17 cellular contexts compared by ENCODE assay signal in the genomic region with DNA sequence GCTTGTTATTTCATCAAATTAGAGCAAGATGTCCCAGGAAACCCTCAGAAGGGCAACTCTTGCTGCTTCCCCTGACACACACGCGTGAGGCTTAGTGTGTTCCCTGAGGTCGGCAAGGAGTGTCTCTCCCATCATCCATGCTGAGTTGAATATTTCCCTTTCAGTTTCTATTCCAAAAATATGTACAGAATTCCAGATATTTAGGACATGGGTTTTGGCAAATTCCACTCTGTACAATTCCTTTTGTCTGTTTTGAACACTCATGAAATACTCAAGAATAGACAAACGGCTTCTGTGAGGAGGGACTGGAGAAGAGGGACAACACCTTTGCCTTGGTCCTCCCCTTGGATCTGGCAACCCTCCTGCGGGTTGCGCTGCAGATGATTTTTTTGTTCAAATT.
DNase-seq lines count a peak whose midpoint lies in the region; ATAC-seq and TF ChIP-seq lines count a peak whose summit lies in the region.
"Had no signal": no experiment of that assay in that cellular context is flagged by ENCODE, and none has a peak within 500 bp of the region (broad histone marks: within the 10 kb centered on the region; RNA-seq: fewer than 3 reads in every experiment).

No MANE protein-coding gene starts in this region.

- no peak overlapping the region for H2AK5ac ChIP-seq in IMR-90 (ENCODE audit: low read depth, low read length)

- DNase-seq in IMR-90 (no peak), chondrocyte (ENCODE audit: low spot score) (no peak), hepatic stellate cell (ENCODE audit: low spot score) (peak; percentile 9), NCI-H446 treated with DMSO at 0.1 percent for 48 hours (lab: John Stamatoyannopoulos, UW) (no peak), coronary artery (ENCODE audit: low spot score) (no peak), iPS-NIHi11 (ENCODE audit: low spot score) (no peak), CD14-positive monocyte (ENCODE audit: low spot score) (no peak)
- DNase-seq: ACHN; CD4-positive, alpha-beta memory T cell; DMS79 treated with DMSO at 0.1 percent for 48 hours; Karpas-422; NCI-H1105 treated with DMSO at 0.1 percent for 48 hours; NCI-H187; NCI-H774 had no signal

- H3K18ac ChIP-seq in IMR-90 (ENCODE audit: low read depth, low read length) = no peak overlapping the region

- no peak for TF ChIP-seq CTCF in IMR-90 (conservative IDR thresholded peaks at IDR 0.05; ENCODE audit: low read depth, low read length)
- peak; percentile 8 for TF ChIP-seq CTCF in chondrocyte (IDR thresholded peaks at IDR 0.05)
- no peak for TF ChIP-seq CTCF in coronary artery (IDR thresholded peaks at IDR 0.05)
- no peak for TF ChIP-seq CTCF in CD14-positive monocyte (IDR thresholded peaks at IDR 0.05)

- H3K27ac ChIP-seq in IMR-90 (ENCODE audit: insufficient read depth, low read length) (no peak overlapping the region), coronary artery (peak overlapping the region in 1 of 2 donors; percentile 5)

- peaks cover 84% of the 10 kb centered on the region for H3K36me3 Mint-ChIP-seq in chondrocyte (ENCODE audit: low read depth)
- peaks cover 0 to 2% of the 10 kb centered on the region in 2 donors for H3K36me3 Mint-ChIP-seq in CD14-positive monocyte
- H3K36me3 Mint-ChIP-seq: CD4-positive, alpha-beta memory T cell had no signal

- H3K9ac ChIP-seq in IMR-90 (ENCODE audit: low read depth, low read length) (no peak overlapping the region), skeletal muscle satellite cell (ENCODE audit: low read depth, low read length) (peak overlapping the region; percentile 21)

- no peak overlapping the region for H3K4me2 ChIP-seq in IMR-90 (ENCODE audit: low read depth, low read length)
- H3K4me2 ChIP-seq in skeletal muscle satellite cell (ENCODE audit: low read length) = no peak overlapping the region

- H2BK5ac ChIP-seq in IMR-90 (ENCODE audit: low read depth, low read length, poor library complexity, severe bottlenecking) = peak overlapping the region; percentile 2

- H3K4me3 ChIP-seq in IMR-90 (ENCODE audit: insufficient read depth, low read depth, low read length) = no peak overlapping the region
- H3K4me3 ChIP-seq in skeletal muscle satellite cell (ENCODE audit: low read length) = no peak overlapping the region
- H3K4me3 ChIP-seq in coronary artery = no peak overlapping the region

- H3K56ac ChIP-seq in IMR-90 (ENCODE audit: extremely low read depth, insufficient read depth, low read length) = no peak overlapping the region

- 0 out of 2 replicates have a peak overlapping the region, but pooled peaks have one; percentile 33 for H2BK20ac ChIP-seq in IMR-90 (ENCODE audit: low read depth, low read length)

- H3K79me1 ChIP-seq in IMR-90 (ENCODE audit: low read depth in 1 of 2, low read length in 2 of 2) = peaks cover 15 to 52% of the 10 kb centered on the region in 2 experiments; a peak in 3 of 4 replicates

- intact Hi-C loops in IMR-90 (cut with micrococcal nuclease) (no loop called here), CD14-positive monocyte (cut with micrococcal nuclease) (no loop called here)

- peak overlapping the region; percentile 46; the same call in 1 of the 2 replicates for H4K91ac ChIP-seq in IMR-90 (ENCODE audit: insufficient read depth, low read depth, low read length)

- no peaks in the 10 kb centered on the region for H4K20me1 ChIP-seq in IMR-90 (ENCODE audit: insufficient read depth, low read length)

- dilution Hi-C loops in IMR-90 (cut with HindIII; ENCODE audit: low sequenced_read_pairs, unreplicated experiment) = no loop called here

- no peak for TF ChIP-seq POLR2A in IMR-90 (IDR thresholded peaks at IDR 0.05; ENCODE audit: low read depth, low read length)

- H3K27me3 Mint-ChIP-seq in chondrocyte (ENCODE audit: low read depth) (no peaks in the 10 kb centered on the region), CD14-positive monocyte (ENCODE audit: low read depth in 3 of 3) (no peaks in the 10 kb centered on the region)
- H3K27me3 Mint-ChIP-seq: B cell; CD4-positive, alpha-beta memory T cell had no signal

- peak overlapping the region; percentile 56 for H3K4ac ChIP-seq in IMR-90 (ENCODE audit: low read depth, low read length)

- WGBS in IMR-90 (ENCODE audit: extremely low coverage in 2 of 2, insufficient read length in 1 of 2), 2 experiments = 90% methylated on average over 2 of the region's 6 CpGs; no CpG with 5 or more reads in 1 of the 2 experiments

- H3K36me3 ChIP-seq in IMR-90 (ENCODE audit: control insufficient read depth, insufficient read depth, low read length) = peaks cover 64% of the 10 kb centered on the region
- H3K36me3 ChIP-seq in skeletal muscle satellite cell (ENCODE audit: insufficient read depth, low read length) = peaks cover 96% of the 10 kb centered on the region

- TF ChIP-seq RAD21 in IMR-90 (IDR thresholded peaks at IDR 0.05; ENCODE audit: low read length) = no peak

- peaks cover 23% of the 10 kb centered on the region for H3K9me1 ChIP-seq in IMR-90 (ENCODE audit: insufficient read depth, low read length)

- no peak overlapping the region for H3K4me3 Mint-ChIP-seq in chondrocyte (ENCODE audit: unreplicated experiment)
- H3K4me3 Mint-ChIP-seq in CD14-positive monocyte = no peak overlapping the region
- H3K4me3 Mint-ChIP-seq: B cell; CD4-positive, alpha-beta memory T cell had no signal

- H3K27ac Mint-ChIP-seq in chondrocyte (ENCODE audit: unreplicated experiment) = peak overlapping the region; percentile 93
- no peak overlapping the region for H3K27ac Mint-ChIP-seq in CD14-positive monocyte
- H3K27ac Mint-ChIP-seq: B cell; CD4-positive, alpha-beta memory T cell had no signal

- peak overlapping the region; percentile 65; the same call in 1 of the 2 replicates for H3K14ac ChIP-seq in IMR-90 (replicated peaks; ENCODE audit: low read depth, low read length)

- no peaks in the 10 kb centered on the region for H3K27me3 ChIP-seq in IMR-90 (ENCODE audit: control insufficient read depth, insufficient read depth, low read length)
- no peaks in the 10 kb centered on the region for H3K27me3 ChIP-seq in skeletal muscle satellite cell (ENCODE audit: control insufficient read depth, insufficient read depth, low read length)

- no peaks in the 10 kb centered on the region for H3K9me3 Mint-ChIP-seq in chondrocyte (ENCODE audit: low read depth)
- H3K9me3 Mint-ChIP-seq in CD14-positive monocyte = peaks cover 0 to 7% (median 0%) of the 10 kb centered on the region in 7 donors

- POLR2A ChIA-PET in IMR-90 (lab: Charles Lee; ENCODE audit: unreplicated experiment) = no interaction called here

- H2BK15ac ChIP-seq in IMR-90 (ENCODE audit: low read depth, low read length) = no peak overlapping the region

- H2AFZ ChIP-seq in IMR-90 (replicated peaks; ENCODE audit: low read length, poor library complexity) = no peak overlapping the region

- ATAC-seq in IMR-90 (ENCODE audit: low read depth) = peak; percentile 32
- ATAC-seq: HepG2 had no signal

- peak overlapping the region in 1 of 2 experiments; percentile 71; a peak in 1 of 4 replicates for H4K8ac ChIP-seq in IMR-90 (ENCODE audit: low read depth in 2 of 2, low read length in 2 of 2)

- H3K23ac ChIP-seq in IMR-90 (ENCODE audit: low read depth, low read length) = no peak overlapping the region

- H2AK9ac ChIP-seq in IMR-90 (replicated peaks; ENCODE audit: low read depth, low read length, poor library complexity) = no peak overlapping the region

- H3K9me3 ChIP-seq in IMR-90 (ENCODE audit: control insufficient read depth, insufficient read depth, low read length) (no peaks in the 10 kb centered on the region), skeletal muscle satellite cell (replicated peaks; ENCODE audit: low read length) (no peaks in the 10 kb centered on the region)

- H3K4me1 ChIP-seq in IMR-90 (ENCODE audit: control insufficient read depth, insufficient read depth, low read length) (peaks cover 2% of the 10 kb centered on the region; the same call in 1 of the 2 replicates), skeletal muscle satellite cell (ENCODE audit: control insufficient read depth, insufficient read depth, low read length) (peaks cover 23% of the 10 kb centered on the region)

- no TSS peak for BruUV-seq in IMR-90 (replicated peaks; lab: Mats Ljungman, UMichigan)

- no peak overlapping the region for H2BK120ac ChIP-seq in IMR-90 (ENCODE audit: low read depth, low read length)

- 0 out of 2 replicates have a peak overlapping the region, but pooled peaks have one; percentile 39 for H4K5ac ChIP-seq in IMR-90 (ENCODE audit: low read depth, low read length)

- CTCF ChIA-PET in IMR-90 (lab: Yijun Ruan, JAX) = no interaction called here

- in situ Hi-C loops in IMR-90 (cut with MboI; ENCODE audit: low sequenced_read_pairs) = no loop called here

- H3K4me1 Mint-ChIP-seq in chondrocyte (ENCODE audit: low read depth) = peaks cover 82% of the 10 kb centered on the region
- H3K4me1 Mint-ChIP-seq in CD14-positive monocyte = peaks cover 8% of the 10 kb centered on the region
- H3K4me1 Mint-ChIP-seq: B cell had no signal

TF ChIP-seq in IMR-90, 13 proteins besides CTCF, POLR2A, EP300 and RAD21:
- TF ChIP-seq SMC3 (IDR thresholded peaks at IDR 0.05; ENCODE audit: low read depth, low read length) (no peak), MAZ (IDR thresholded peaks at IDR 0.05; ENCODE audit: borderline replicate concordance, low read depth, low read length) (no peak)
